1 cellular context compared by ENCODE assay signal in genomic region chr14:30874120-30874998, GRCh38.
TF ChIP-seq lines count a peak whose summit lies in the region.

Gene COCH, plus strand, starts transcription at chr14:30874559. Its CDS starts 380 bp downstream, at chr14:30874939.

TF ChIP-seq in HepG2, 621 proteins besides CTCF, POLR2A, EP300 and RAD21 (continued from another document and continues in another):
- TF ChIP-seq PHB2 (IDR thresholded peaks at IDR 0.05; ENCODE audit: partially characterized antibody) (no peak), BRCA1 (CRISPR knock-in tag; IDR thresholded peaks at IDR 0.05) (no peak; the same call in 1 of the 2 replicates), RFX3 (CRISPR knock-in tag; IDR thresholded peaks at IDR 0.05) (peak; percentile 30; the same call in 1 of the 2 replicates), ZFAT (CRISPR knock-in tag; conservative IDR thresholded peaks at IDR 0.05) (peak; percentile 90), MAX (IDR thresholded peaks at IDR 0.05) (peak; percentile 94), ZFP1 (CRISPR knock-in tag; IDR thresholded peaks at IDR 0.05) (no peak), ZNF781 (CRISPR knock-in tag; IDR thresholded peaks at IDR 0.05; ENCODE audit: borderline replicate concordance, not compliant biosample characterization) (peak; percentile 78), SIN3A (IDR thresholded peaks at IDR 0.05; ENCODE audit: borderline replicate concordance, low read depth, low read length) (peak; percentile 64; the same call in 1 of the 2 replicates), ZNF75D (CRISPR knock-in tag; IDR thresholded peaks at IDR 0.05; ENCODE audit: borderline replicate concordance) (no peak; the same call in 1 of the 2 replicates), THRA (CRISPR knock-in tag; IDR thresholded peaks at IDR 0.05; ENCODE audit: borderline replicate concordance) (peak; percentile 15; the same call in 1 of the 2 replicates), TBX3 (IDR thresholded peaks at IDR 0.05; ENCODE audit: borderline replicate concordance) (no peak), BATF2 (CRISPR knock-in tag; IDR thresholded peaks at IDR 0.05) (peak; percentile 77), RFXANK (CRISPR knock-in tag; IDR thresholded peaks at IDR 0.05) (peak; percentile 76; the same call in 1 of the 2 replicates), HMGA1 (CRISPR knock-in tag; conservative IDR thresholded peaks at IDR 0.05) (no peak), ATF6 (CRISPR knock-in tag; conservative IDR thresholded peaks at IDR 0.05) (peak; percentile 19; the same call in 1 of the 2 replicates), ZBTB40 (IDR thresholded peaks at IDR 0.05) (no peak), ZBTB40 (CRISPR knock-in tag; IDR thresholded peaks at IDR 0.05) (no peak), HDAC1 (CRISPR knock-in tag; IDR thresholded peaks at IDR 0.05) (peak; percentile 80), DPF2 (CRISPR knock-in tag; IDR thresholded peaks at IDR 0.05; ENCODE audit: borderline replicate concordance, low read depth) (no peak), SSRP1 (CRISPR knock-in tag; IDR thresholded peaks at IDR 0.05) (peak; percentile 69; the same call in 1 of the 2 replicates), ZNF274 (CRISPR knock-in tag; IDR thresholded peaks at IDR 0.05) (peak; percentile 95), BRD4 (CRISPR knock-in tag; IDR thresholded peaks at IDR 0.05) (peak; percentile 63; the same call in 1 of the 2 replicates), ZBTB3 (CRISPR knock-in tag; IDR thresholded peaks at IDR 0.05; ENCODE audit: borderline replicate concordance, low read depth) (no peak), NCOA2 (CRISPR knock-in tag; IDR thresholded peaks at IDR 0.05) (no peak), FOXO1 (CRISPR knock-in tag; IDR thresholded peaks at IDR 0.05) (peak; percentile 51), ATF7 (IDR thresholded peaks at IDR 0.05) (no peak), ATF7 (CRISPR knock-in tag; IDR thresholded peaks at IDR 0.05) (no peak), TBX2 (CRISPR knock-in tag; IDR thresholded peaks at IDR 0.05; ENCODE audit: borderline replicate concordance) (peak; percentile 84), ETS1 (CRISPR knock-in tag; IDR thresholded peaks at IDR 0.05) (peak; percentile 80; the same call in 1 of the 2 replicates), SP5 (CRISPR knock-in tag; IDR thresholded peaks at IDR 0.05; ENCODE audit: borderline replicate concordance, low read depth) (peak; percentile 10; the same call in 1 of the 2 replicates), ZNF354B (CRISPR knock-in tag; IDR thresholded peaks at IDR 0.05) (peak; percentile 96; the same call in 1 of the 2 replicates), ZNF296 (CRISPR knock-in tag; conservative IDR thresholded peaks at IDR 0.05) (peak; percentile 82), FOXA3 (CRISPR knock-in tag; IDR thresholded peaks at IDR 0.05) (peak; percentile 11), ZKSCAN5 (CRISPR knock-in tag; IDR thresholded peaks at IDR 0.05) (peak; percentile 56; the same call in 1 of the 2 replicates), MAZ (IDR thresholded peaks at IDR 0.05; ENCODE audit: borderline replicate concordance, low read depth, low read length) (peak; percentile 39; the same call in 1 of the 2 replicates), MAZ (CRISPR knock-in tag; IDR thresholded peaks at IDR 0.05; ENCODE audit: low read depth) (no peak), POGZ (CRISPR knock-in tag; IDR thresholded peaks at IDR 0.05) (peak; percentile 80), ZNF333 (CRISPR knock-in tag; IDR thresholded peaks at IDR 0.05; ENCODE audit: borderline replicate concordance) (peak; percentile 88; the same call in 1 of the 2 replicates), ZNF547 (CRISPR knock-in tag; IDR thresholded peaks at IDR 0.05) (peak; percentile 99), SRY (CRISPR knock-in tag; IDR thresholded peaks at IDR 0.05) (no peak; the same call in none of the 2 replicates), ZSCAN12 (CRISPR knock-in tag; IDR thresholded peaks at IDR 0.05) (peak; percentile 90; the same call in 1 of the 2 replicates), ZNF609 (CRISPR knock-in tag; IDR thresholded peaks at IDR 0.05; ENCODE audit: borderline replicate concordance) (no peak)
